In the genomic region with DNA sequence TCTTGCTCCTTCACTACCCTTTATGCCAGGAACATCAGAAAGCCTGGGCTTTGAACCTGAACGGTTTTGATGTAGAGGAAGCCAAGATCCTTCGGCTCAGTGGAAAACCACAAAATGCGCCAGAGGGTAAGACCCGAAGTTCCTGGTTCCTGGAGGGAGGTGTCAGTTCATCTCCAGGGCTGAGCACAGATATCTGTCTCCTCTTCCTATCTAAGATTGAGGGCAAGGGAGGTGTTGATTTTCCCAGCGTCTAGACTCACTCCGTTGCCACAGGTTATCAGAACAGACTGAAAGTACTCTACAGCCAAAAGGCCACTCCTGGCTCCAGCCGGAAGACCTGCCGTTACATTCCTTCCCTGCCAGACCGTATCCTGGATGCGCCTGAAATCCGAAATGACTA, we compare ENCODE assay signal across 9 cellular contexts. TPM values are rescaled to one million over a fixed set of nuclear protein-coding genes. Genes with fewer than 3 reads are reported as not detected.
DNase-seq lines count a peak whose midpoint lies in the region; ATAC-seq and TF ChIP-seq lines count a peak whose summit lies in the region.
"Had no signal": no experiment of that assay in that cellular context is flagged by ENCODE, and none has a peak within 500 bp of the region (broad histone marks: within the 10 kb centered on the region; RNA-seq: fewer than 3 reads in every experiment).

No MANE protein-coding gene starts in this region.

- no peaks in the 10 kb centered on the region for H4K20me1 ChIP-seq in SU-DHL-6 (ENCODE audit: low read depth, low read length)

- peaks cover 55% of the 10 kb centered on the region for H3K4me1 Mint-ChIP-seq in activated naive CD4-positive, alpha-beta T cell treated with anti-CD3 and anti-CD28 coated beads, Interleukin-2, amount 10 ng/mL, durations not matched to agents 7 days and 5 days

- H3K36me3 Mint-ChIP-seq in activated naive CD4-positive, alpha-beta T cell treated with anti-CD3 and anti-CD28 coated beads, Interleukin-2, amount 10 ng/mL, durations not matched to agents 7 days and 5 days, result peaks cover 47% of the 10 kb centered on the region

- peak overlapping the region; percentile 66 for H3K4me2 ChIP-seq in SU-DHL-6 (ENCODE audit: low read depth, low read length, poor library complexity, severe bottlenecking)

- H3F3A ChIP-seq in SU-DHL-6 (ENCODE audit: insufficient read depth), result peaks cover 32% of the 10 kb centered on the region

- H3K4me3 ChIP-seq in SU-DHL-6 (ENCODE audit: insufficient read depth, low read length, poor library complexity, severe bottlenecking) (peak overlapping the region; percentile 94), foreskin fibroblast (ENCODE audit: low read depth in 1 of 2, low read length in 2 of 2) (peak overlapping the region; percentile 70 to 83), suprapubic skin (peak overlapping the region; percentile 51)

- no peak for TF ChIP-seq EP300 in suprapubic skin (IDR thresholded peaks at IDR 0.05)

- peaks cover 14% of the 10 kb centered on the region for H3K4me1 ChIP-seq in suprapubic skin

- no peaks in the 10 kb centered on the region for H3K9me3 ChIP-seq in SU-DHL-6 (ENCODE audit: insufficient read depth, low read length)
- H3K9me3 ChIP-seq in suprapubic skin, result no peaks in the 10 kb centered on the region

- no peak overlapping the region for H2AFZ ChIP-seq in SU-DHL-6 (ENCODE audit: low read depth, low read length, severe bottlenecking)

- 40% methylated on average over 10 of the region's 11 CpGs for WGBS in suprapubic skin

- peaks cover 19% of the 10 kb centered on the region for H3K79me2 ChIP-seq in SU-DHL-6 (ENCODE audit: insufficient read depth, low read length)

- H3K27ac ChIP-seq in SU-DHL-6 (ENCODE audit: low read depth, low read length) (peak overlapping the region; percentile 68), suprapubic skin (no peak overlapping the region)

- CTCF ChIA-PET in activated naive CD4-positive, alpha-beta T cell treated with anti-CD3 and anti-CD28 coated beads, Interleukin-2, amount 10 ng/mL, durations not matched to agents 7 days and 5 days (lab: Charles Lee), result no interaction called here

- ATAC-seq in GM21367 (IDR thresholded peaks at IDR 0.05; ENCODE audit: unreplicated experiment) (no peak), GM19324 (IDR thresholded peaks at IDR 0.05; ENCODE audit: low FRiP score, unreplicated experiment) (no peak)

- no peaks in the 10 kb centered on the region for H3K27me3 Mint-ChIP-seq in activated naive CD4-positive, alpha-beta T cell treated with anti-CD3 and anti-CD28 coated beads, Interleukin-2, amount 10 ng/mL, durations not matched to agents 7 days and 5 days

- no peak for TF ChIP-seq POLR2A in suprapubic skin (IDR thresholded peaks at IDR 0.05)

- no peaks in the 10 kb centered on the region for H3K9me3 Mint-ChIP-seq in activated naive CD4-positive, alpha-beta T cell treated with anti-CD3 and anti-CD28 coated beads, Interleukin-2, amount 10 ng/mL, durations not matched to agents 7 days and 5 days

- TF ChIP-seq CTCF in SU-DHL-6 (IDR thresholded peaks at IDR 0.05; ENCODE audit: insufficient read depth, low read length, poor library complexity, severe bottlenecking) (no peak), foreskin fibroblast (IDR thresholded peaks at IDR 0.05; ENCODE audit: low read depth, low read length) (no peak), suprapubic skin (IDR thresholded peaks at IDR 0.05) (no peak)

- H3K9me2 ChIP-seq in SU-DHL-6 (replicated peaks; ENCODE audit: insufficient read depth, low read length), result no peaks in the 10 kb centered on the region

- H3K9ac ChIP-seq in SU-DHL-6 (ENCODE audit: low read length), result peak overlapping the region; percentile 95

- no peaks in the 10 kb centered on the region for H3K27me3 ChIP-seq in SU-DHL-6 (ENCODE audit: low read length)
- H3K27me3 ChIP-seq in suprapubic skin, result no peaks in the 10 kb centered on the region

- peaks cover 8% of the 10 kb centered on the region; the same call in 1 of the 2 replicates for H3K36me3 ChIP-seq in SU-DHL-6 (ENCODE audit: low read length)
- peaks cover 44% of the 10 kb centered on the region for H3K36me3 ChIP-seq in suprapubic skin

- DNase-seq in activated naive CD4-positive, alpha-beta T cell treated with anti-CD3 and anti-CD28 coated beads, Interleukin-2, amount 10 ng/mL, durations not matched to agents 7 days and 5 days, result no peak
- DNase-seq in activated naive CD4-positive, alpha-beta T cell treated with Interleukin-2 at 50 U/mL for 16 hours, result no peak
- peak in 1 of 2 donors; percentile 31 for DNase-seq in foreskin fibroblast
- no peak for DNase-seq in suprapubic skin (ENCODE audit: low spot score in 2 of 2)
- DNase-seq in nucleus accumbens (lab: John Stamatoyannopoulos, UW), result no peak
- DNase-seq: effector memory CD4-positive, alpha-beta T cell had no signal

- peak overlapping the region; percentile 95 for H3K4me3 Mint-ChIP-seq in activated naive CD4-positive, alpha-beta T cell treated with anti-CD3 and anti-CD28 coated beads, Interleukin-2, amount 10 ng/mL, durations not matched to agents 7 days and 5 days

- peak overlapping the region; percentile 52 for H3K27ac Mint-ChIP-seq in activated naive CD4-positive, alpha-beta T cell treated with anti-CD3 and anti-CD28 coated beads, Interleukin-2, amount 10 ng/mL, durations not matched to agents 7 days and 5 days

RNA-seq across cellular contexts. Expression of a gene that starts 0.9 kb away (rescaled TPM):
- total RNA-seq in suprapubic skin, result 10 to 100 TPM in 1 of 4 donors, 1 to 10 TPM in 3; 5.8 to 11.6 (median 7.8) TPM

RNA-seq across cellular contexts. Expression of a gene that starts 8.1 kb away (rescaled TPM):
- total RNA-seq in suprapubic skin, result 100 to 1,000 TPM; 149 to 434 (median 349) TPM

RNA-seq across cellular contexts. Expression of a gene that starts 22.1 kb away (rescaled TPM):
- total RNA-seq in suprapubic skin, result not detected

RNA-seq across cellular contexts. Expression of a gene that starts 29.9 kb away (rescaled TPM):
- 10 to 100 TPM; 26.8 to 43.2 (median 40.3) TPM for total RNA-seq in suprapubic skin

RNA-seq across cellular contexts. Expression of a gene that starts 30.0 kb away (rescaled TPM):
- total RNA-seq in suprapubic skin, result 100 to 1,000 TPM in 1 of 4 donors, 10 to 100 TPM in 3; 44.2 to 132 (median 65.5) TPM
